In the genomic region with DNA sequence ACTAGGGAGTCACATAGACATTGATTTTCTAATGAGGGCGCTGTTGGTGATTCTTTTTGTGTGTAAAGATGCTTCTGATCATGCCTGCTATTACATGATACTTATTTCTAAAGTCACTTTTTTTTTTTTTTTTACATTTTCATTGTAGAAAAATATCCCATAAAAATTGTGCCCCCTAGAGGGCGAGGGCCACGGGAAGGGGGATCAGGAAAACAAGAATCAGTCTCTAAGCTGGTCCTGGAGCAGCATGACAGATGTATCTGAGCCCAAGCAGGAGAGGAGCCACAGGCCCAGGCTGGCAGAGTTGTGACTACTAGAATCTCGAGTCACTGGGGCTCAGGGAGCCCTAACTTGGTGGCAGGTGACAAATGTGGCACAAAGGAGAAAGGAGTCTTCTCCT, we compare ENCODE assay signal across 17 cellular contexts. TPM values are rescaled to one million over a fixed set of nuclear protein-coding genes. Genes with fewer than 3 reads are reported as not detected.
DNase-seq lines count a peak whose midpoint lies in the region; ATAC-seq and TF ChIP-seq lines count a peak whose summit lies in the region.
"Had no signal": no experiment of that assay in that cellular context is flagged by ENCODE, and none has a peak within 500 bp of the region (broad histone marks: within the 10 kb centered on the region; RNA-seq: fewer than 3 reads in every experiment).

No MANE protein-coding gene starts in this region.

- CTCF ChIA-PET in BJ (lab: Yijun Ruan, JAX): interaction anchor here (1.0 to 1.4 kb wide), 2 partner anchors 11 to 111 kb away, joined by 3 to 5 read pairs; no protein-coding TSS in a partner anchor

- no peaks in the 10 kb centered on the region for H3K4me1 ChIP-seq in adipocyte (ENCODE audit: control insufficient read depth, insufficient read depth, low read length)
- H3K4me1 ChIP-seq: pancreas, SJSA1, testis had no signal

- no peaks in the 10 kb centered on the region for H3K4me1 Mint-ChIP-seq in glutamatergic neuron (ENCODE audit: low read depth, unreplicated experiment)
- H3K4me1 Mint-ChIP-seq: activated naive CD4-positive, alpha-beta T cell treated with anti-CD3 and anti-CD28 coated beads, Interleukin-2, amount 50 U/mL, for 24 hours had no signal

- H3K36me3 Mint-ChIP-seq in glutamatergic neuron (ENCODE audit: unreplicated experiment): peaks cover 42% of the 10 kb centered on the region

- H3K36me3 ChIP-seq in BJ (ENCODE audit: control insufficient read depth, insufficient read depth, low read length): no peaks in the 10 kb centered on the region; the same call in 1 of the 2 replicates
- peaks cover 9% of the 10 kb centered on the region for H3K36me3 ChIP-seq in adipocyte (ENCODE audit: control insufficient read depth, insufficient read depth, low read length, severe bottlenecking)
- H3K36me3 ChIP-seq: pancreas had no signal

- peaks cover 16% of the 10 kb centered on the region for H3K9me3 Mint-ChIP-seq in glutamatergic neuron (ENCODE audit: unreplicated experiment)

- H3K4me3 ChIP-seq in BJ (ENCODE audit: low read depth, low read length): no peak overlapping the region
- no peak overlapping the region for H3K4me3 ChIP-seq in HFF-Myc (replicated peaks; ENCODE audit: low read depth, low read length)
- no peak overlapping the region for H3K4me3 ChIP-seq in adipocyte (ENCODE audit: low read length)
- H3K4me3 ChIP-seq: pancreas, SJSA1, testis had no signal

- H3K27ac Mint-ChIP-seq in glutamatergic neuron (ENCODE audit: unreplicated experiment): no peak overlapping the region
- H3K27ac Mint-ChIP-seq: activated naive CD4-positive, alpha-beta T cell treated with anti-CD3 and anti-CD28 coated beads, Interleukin-2, amount 50 U/mL, for 24 hours had no signal

- POLR2A ChIA-PET in BJ (lab: Charles Lee): no interaction called here

- peaks cover 2% of the 10 kb centered on the region for H3K27me3 Mint-ChIP-seq in glutamatergic neuron (ENCODE audit: unreplicated experiment)
- H3K27me3 Mint-ChIP-seq: activated naive CD4-positive, alpha-beta T cell treated with anti-CD3 and anti-CD28 coated beads, Interleukin-2, amount 50 U/mL, for 24 hours had no signal

- TF ChIP-seq CTCF in BJ (IDR thresholded peaks at IDR 0.05; ENCODE audit: insufficient read depth, low read depth, low read length): peak; percentile 12; the same call in 1 of the 2 replicates
- TF ChIP-seq CTCF in HFF-Myc (IDR thresholded peaks at IDR 0.05; ENCODE audit: low read depth, low read length, missing control alignments): peak; percentile 31
- TF ChIP-seq CTCF in glutamatergic neuron (IDR thresholded peaks at IDR 0.05; ENCODE audit: partially characterized antibody, unreplicated experiment): peak; percentile 34

- DNase-seq in BJ (ENCODE audit: low read depth) (no peak), HFF-Myc (ENCODE audit: extremely low read depth, low read depth) (no peak), adipocyte (ENCODE audit: low read depth) (peak; percentile 1), glutamatergic neuron (no peak), globus pallidus (ENCODE audit: low spot score) (no peak)
- DNase-seq in activated naive CD4-positive, alpha-beta T cell (lab: John Stamatoyannopoulos, UW): no peak
- DNase-seq: activated CD4-positive, alpha-beta T cell treated with anti-CD3 and anti-CD28 coated beads, Interleukin-2, amount 50 U/mL, for 4 hours; Kasumi-1; NCI-H1417; NCI-H345; pancreas; stimulated activated CD4-positive, alpha-beta T cell treated with anti-CD3 and anti-CD28 coated beads, Interleukin-4, amount 100 ng/mL, for 4 hours; testis had no signal

- H3K9me3 ChIP-seq in adipocyte (ENCODE audit: control insufficient read depth, low read length): peaks cover 29% of the 10 kb centered on the region
- H3K9me3 ChIP-seq: pancreas, testis had no signal

- H3K4me3 Mint-ChIP-seq in glutamatergic neuron (ENCODE audit: unreplicated experiment): no peak overlapping the region
- H3K4me3 Mint-ChIP-seq: activated naive CD4-positive, alpha-beta T cell treated with anti-CD3 and anti-CD28 coated beads, Interleukin-2, amount 50 U/mL, for 24 hours had no signal

- H3K27me3 ChIP-seq in BJ (ENCODE audit: control insufficient read depth, insufficient read depth, low read length) (no peaks in the 10 kb centered on the region), adipocyte (replicated peaks; ENCODE audit: control insufficient read depth, insufficient read depth, low read length) (no peaks in the 10 kb centered on the region)
- H3K27me3 ChIP-seq: pancreas, SJSA1, testis had no signal

- no peak overlapping the region for H3K9ac ChIP-seq in adipocyte (ENCODE audit: low read length)

- ATAC-seq in GM18909 (IDR thresholded peaks at IDR 0.05; ENCODE audit: poor library complexity, unreplicated experiment) (no peak), HG03469 (IDR thresholded peaks at IDR 0.05; ENCODE audit: unreplicated experiment) (no peak)
- ATAC-seq: pancreas had no signal

RNA-seq across cellular contexts. Expression of a gene that starts 28.1 kb away (rescaled TPM):
- 2.9 and 3.4 TPM in 2 replicates for polyA plus RNA-seq in BJ (2011; rRNA removed)
- 11.0 and 13.4 TPM in 2 replicates for polyA minus RNA-seq in BJ (2011; rRNA and poly(A)+ RNA removed)
- 9.7 TPM for total RNA-seq in glutamatergic neuron (ENCODE audit: unreplicated experiment)
